In the genomic region with DNA sequence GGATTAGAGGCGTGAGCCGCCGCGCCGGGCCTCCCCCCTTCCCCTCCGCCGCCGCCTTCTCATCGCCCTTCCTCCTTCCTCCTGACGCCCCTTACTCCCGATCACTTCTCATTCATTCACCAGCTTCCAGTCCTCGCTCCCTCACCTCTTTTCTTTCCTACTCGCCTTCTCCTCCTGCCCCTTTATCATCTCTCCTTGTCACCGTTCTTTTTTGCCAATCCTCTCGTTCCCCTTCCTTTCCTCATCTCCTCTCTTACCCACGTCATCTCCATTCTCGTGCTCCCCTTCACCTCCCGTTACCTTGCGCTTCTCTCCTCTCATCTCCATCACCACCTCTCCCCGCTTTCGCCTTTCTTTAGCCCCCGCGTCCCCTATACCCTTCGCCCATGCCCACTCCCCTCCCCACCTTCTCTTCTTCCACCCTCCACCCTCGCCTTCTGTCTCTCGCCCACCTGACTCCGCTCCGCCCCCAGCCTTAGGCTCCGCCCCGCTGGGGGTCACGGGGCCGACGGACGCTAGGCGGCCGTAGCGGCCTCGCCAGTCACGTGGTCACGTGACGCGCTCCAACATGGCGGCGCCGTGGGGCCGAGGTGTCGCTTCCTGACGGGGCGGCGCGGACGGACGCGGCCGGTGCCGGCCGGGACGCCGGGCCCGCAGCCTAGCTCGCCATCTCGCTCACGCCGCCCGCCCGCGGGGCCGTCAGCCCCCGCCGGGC, we compare ENCODE assay signal across 1 cellular context.
TF ChIP-seq lines count a peak whose summit lies in the region.

A gene (plus strand): TSS at position 544 of the 715 bp plus-strand sequence. CDS start 179 bp downstream, outside the sequence.

TF ChIP-seq in K562, 482 proteins besides CTCF, POLR2A, EP300 and RAD21 (continued from another document and continues in another):
- TF ChIP-seq, protein P1, sequence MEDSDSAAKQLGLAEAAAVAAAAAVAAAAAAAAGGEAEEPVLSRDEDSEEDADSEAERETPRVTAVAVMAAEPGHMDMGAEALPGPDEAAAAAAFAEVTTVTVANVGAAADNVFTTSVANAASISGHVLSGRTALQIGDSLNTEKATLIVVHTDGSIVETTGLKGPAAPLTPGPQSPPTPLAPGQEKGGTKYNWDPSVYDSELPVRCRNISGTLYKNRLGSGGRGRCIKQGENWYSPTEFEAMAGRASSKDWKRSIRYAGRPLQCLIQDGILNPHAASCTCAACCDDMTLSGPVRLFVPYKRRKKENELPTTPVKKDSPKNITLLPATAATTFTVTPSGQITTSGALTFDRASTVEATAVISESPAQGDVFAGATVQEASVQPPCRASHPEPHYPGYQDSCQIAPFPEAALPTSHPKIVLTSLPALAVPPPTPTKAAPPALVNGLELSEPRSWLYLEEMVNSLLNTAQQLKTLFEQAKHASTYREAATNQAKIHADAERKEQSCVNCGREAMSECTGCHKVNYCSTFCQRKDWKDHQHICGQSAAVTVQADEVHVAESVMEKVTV (CRISPR knock-in tag; IDR thresholded peaks at IDR 0.05) = no peak
- TF ChIP-seq FIP1L1 (IDR thresholded peaks at IDR 0.05; ENCODE audit: low read depth, low read length, poor library complexity, severe bottlenecking) (no peak), ZNF184 (CRISPR knock-in tag; IDR thresholded peaks at IDR 0.05) (no peak), POLR2AphosphoS2 (IDR thresholded peaks at IDR 0.05; ENCODE audit: low read length) (no peak), HIVEP1 (CRISPR knock-in tag; IDR thresholded peaks at IDR 0.05) (no peak), ZNF444 (CRISPR knock-in tag; IDR thresholded peaks at IDR 0.05) (no peak), GATA2 (CRISPR knock-in tag; IDR thresholded peaks at IDR 0.05) (no peak), ZNF57 (CRISPR knock-in tag; IDR thresholded peaks at IDR 0.05) (no peak), SMARCA5 (IDR thresholded peaks at IDR 0.05) (peak; percentile 78), NCOA1 (IDR thresholded peaks at IDR 0.05; ENCODE audit: low read depth) (peak; percentile 83), ZC3H4 (CRISPR knock-in tag; IDR thresholded peaks at IDR 0.05; ENCODE audit: borderline replicate concordance) (no peak), MAZ (CRISPR knock-in tag; conservative IDR thresholded peaks at IDR 0.05 in 1 of 2, IDR thresholded peaks at IDR 0.05 in 1 of 2) (peak in 1 of 2 experiments; percentile 40; a peak in 2 of 4 replicates), DACH1 (IDR thresholded peaks at IDR 0.05; ENCODE audit: partially characterized antibody) (peak; percentile 30), ARID1B (IDR thresholded peaks at IDR 0.05) (peak; percentile 79), IRF2 (CRISPR knock-in tag; IDR thresholded peaks at IDR 0.05) (no peak), FOSL1 (tag; conservative IDR thresholded peaks at IDR 0.05) (peak; percentile 49; the same call in 1 of the 2 replicates), TBL1XR1 (IDR thresholded peaks at IDR 0.05; ENCODE audit: low read length in 2 of 2) (no peak), WHSC1 (IDR thresholded peaks at IDR 0.05; ENCODE audit: low read length) (no peak), CBX3 (IDR thresholded peaks at IDR 0.05; ENCODE audit: borderline replicate concordance in 1 of 2, low read length in 2 of 2) (0 out of 3 replicates have a peak, but pooled peaks of 1 of the 2 experiments have one; percentile 35)
- TF ChIP-seq, protein P2, sequence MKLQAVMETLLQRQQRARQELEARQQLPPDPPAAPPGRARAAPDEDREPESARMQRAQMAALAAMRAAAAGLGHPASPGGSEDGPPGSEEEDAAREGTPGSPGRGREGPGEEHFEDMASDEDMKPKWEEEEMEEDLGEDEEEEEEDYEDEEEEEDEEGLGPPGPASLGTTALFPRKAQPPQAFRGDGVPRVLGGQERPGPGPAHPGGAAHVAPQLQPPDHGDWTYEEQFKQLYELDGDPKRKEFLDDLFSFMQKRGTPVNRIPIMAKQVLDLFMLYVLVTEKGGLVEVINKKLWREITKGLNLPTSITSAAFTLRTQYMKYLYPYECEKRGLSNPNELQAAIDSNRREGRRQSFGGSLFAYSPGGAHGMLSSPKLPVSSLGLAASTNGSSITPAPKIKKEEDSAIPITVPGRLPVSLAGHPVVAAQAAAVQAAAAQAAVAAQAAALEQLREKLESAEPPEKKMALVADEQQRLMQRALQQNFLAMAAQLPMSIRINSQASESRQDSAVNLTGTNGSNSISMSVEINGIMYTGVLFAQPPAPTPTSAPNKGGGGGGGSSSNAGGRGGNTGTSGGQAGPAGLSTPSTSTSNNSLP (IDR thresholded peaks at IDR 0.05; ENCODE audit: borderline replicate concordance, low read depth, low read length) = no peak
- TF ChIP-seq, protein P3, sequence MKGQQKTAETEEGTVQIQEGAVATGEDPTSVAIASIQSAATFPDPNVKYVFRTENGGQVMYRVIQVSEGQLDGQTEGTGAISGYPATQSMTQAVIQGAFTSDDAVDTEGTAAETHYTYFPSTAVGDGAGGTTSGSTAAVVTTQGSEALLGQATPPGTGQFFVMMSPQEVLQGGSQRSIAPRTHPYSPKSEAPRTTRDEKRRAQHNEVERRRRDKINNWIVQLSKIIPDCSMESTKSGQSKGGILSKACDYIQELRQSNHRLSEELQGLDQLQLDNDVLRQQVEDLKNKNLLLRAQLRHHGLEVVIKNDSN (CRISPR knock-in tag; IDR thresholded peaks at IDR 0.05) = peak; percentile 97
- TF ChIP-seq, protein P4, sequence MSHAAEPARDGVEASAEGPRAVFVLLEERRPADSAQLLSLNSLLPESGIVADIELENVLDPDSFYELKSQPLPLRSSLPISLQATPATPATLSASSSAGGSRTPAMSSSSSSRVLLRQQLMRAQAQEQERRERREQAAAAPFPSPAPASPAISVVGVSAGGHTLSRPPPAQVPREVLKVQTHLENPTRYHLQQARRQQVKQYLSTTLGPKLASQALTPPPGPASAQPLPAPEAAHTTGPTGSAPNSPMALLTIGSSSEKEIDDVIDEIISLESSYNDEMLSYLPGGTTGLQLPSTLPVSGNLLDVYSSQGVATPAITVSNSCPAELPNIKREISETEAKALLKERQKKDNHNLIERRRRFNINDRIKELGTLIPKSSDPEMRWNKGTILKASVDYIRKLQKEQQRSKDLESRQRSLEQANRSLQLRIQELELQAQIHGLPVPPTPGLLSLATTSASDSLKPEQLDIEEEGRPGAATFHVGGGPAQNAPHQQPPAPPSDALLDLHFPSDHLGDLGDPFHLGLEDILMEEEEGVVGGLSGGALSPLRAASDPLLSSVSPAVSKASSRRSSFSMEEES (CRISPR knock-in tag; IDR thresholded peaks at IDR 0.05) = peak; percentile 100
- TF ChIP-seq, protein P5, sequence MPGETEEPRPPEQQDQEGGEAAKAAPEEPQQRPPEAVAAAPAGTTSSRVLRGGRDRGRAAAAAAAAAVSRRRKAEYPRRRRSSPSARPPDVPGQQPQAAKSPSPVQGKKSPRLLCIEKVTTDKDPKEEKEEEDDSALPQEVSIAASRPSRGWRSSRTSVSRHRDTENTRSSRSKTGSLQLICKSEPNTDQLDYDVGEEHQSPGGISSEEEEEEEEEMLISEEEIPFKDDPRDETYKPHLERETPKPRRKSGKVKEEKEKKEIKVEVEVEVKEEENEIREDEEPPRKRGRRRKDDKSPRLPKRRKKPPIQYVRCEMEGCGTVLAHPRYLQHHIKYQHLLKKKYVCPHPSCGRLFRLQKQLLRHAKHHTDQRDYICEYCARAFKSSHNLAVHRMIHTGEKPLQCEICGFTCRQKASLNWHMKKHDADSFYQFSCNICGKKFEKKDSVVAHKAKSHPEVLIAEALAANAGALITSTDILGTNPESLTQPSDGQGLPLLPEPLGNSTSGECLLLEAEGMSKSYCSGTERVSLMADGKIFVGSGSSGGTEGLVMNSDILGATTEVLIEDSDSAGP (CRISPR knock-in tag; IDR thresholded peaks at IDR 0.05) = peak; percentile 62; the same call in 1 of the 2 replicates
- TF ChIP-seq, protein P6, sequence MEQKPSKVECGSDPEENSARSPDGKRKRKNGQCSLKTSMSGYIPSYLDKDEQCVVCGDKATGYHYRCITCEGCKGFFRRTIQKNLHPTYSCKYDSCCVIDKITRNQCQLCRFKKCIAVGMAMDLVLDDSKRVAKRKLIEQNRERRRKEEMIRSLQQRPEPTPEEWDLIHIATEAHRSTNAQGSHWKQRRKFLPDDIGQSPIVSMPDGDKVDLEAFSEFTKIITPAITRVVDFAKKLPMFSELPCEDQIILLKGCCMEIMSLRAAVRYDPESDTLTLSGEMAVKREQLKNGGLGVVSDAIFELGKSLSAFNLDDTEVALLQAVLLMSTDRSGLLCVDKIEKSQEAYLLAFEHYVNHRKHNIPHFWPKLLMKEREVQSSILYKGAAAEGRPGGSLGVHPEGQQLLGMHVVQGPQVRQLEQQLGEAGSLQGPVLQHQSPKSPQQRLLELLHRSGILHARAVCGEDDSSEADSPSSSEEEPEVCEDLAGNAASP (IDR thresholded peaks at IDR 0.05) = no peak
- TF ChIP-seq, protein P7, sequence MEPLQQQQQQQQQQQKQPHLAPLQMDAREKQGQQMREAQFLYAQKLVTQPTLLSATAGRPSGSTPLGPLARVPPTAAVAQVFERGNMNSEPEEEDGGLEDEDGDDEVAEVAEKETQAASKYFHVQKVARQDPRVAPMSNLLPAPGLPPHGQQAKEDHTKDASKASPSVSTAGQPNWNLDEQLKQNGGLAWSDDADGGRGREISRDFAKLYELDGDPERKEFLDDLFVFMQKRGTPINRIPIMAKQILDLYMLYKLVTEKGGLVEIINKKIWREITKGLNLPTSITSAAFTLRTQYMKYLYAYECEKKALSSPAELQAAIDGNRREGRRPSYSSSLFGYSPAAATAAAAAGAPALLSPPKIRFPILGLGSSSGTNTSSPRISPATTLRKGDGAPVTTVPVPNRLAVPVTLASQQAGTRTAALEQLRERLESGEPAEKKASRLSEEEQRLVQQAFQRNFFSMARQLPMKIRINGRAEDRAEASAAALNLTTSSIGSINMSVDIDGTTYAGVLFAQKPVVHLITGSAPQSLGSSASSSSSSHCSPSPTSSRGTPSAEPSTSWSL (CRISPR knock-in tag; IDR thresholded peaks at IDR 0.05; ENCODE audit: borderline replicate concordance) = no peak
- TF ChIP-seq, protein P8, sequence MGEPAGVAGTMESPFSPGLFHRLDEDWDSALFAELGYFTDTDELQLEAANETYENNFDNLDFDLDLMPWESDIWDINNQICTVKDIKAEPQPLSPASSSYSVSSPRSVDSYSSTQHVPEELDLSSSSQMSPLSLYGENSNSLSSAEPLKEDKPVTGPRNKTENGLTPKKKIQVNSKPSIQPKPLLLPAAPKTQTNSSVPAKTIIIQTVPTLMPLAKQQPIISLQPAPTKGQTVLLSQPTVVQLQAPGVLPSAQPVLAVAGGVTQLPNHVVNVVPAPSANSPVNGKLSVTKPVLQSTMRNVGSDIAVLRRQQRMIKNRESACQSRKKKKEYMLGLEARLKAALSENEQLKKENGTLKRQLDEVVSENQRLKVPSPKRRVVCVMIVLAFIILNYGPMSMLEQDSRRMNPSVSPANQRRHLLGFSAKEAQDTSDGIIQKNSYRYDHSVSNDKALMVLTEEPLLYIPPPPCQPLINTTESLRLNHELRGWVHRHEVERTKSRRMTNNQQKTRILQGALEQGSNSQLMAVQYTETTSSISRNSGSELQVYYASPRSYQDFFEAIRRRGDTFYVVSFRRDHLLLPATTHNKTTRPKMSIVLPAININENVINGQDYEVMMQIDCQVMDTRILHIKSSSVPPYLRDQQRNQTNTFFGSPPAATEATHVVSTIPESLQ (CRISPR knock-in tag; IDR thresholded peaks at IDR 0.05) = no peak; the same call in 1 of the 2 replicates
- TF ChIP-seq, protein P9, sequence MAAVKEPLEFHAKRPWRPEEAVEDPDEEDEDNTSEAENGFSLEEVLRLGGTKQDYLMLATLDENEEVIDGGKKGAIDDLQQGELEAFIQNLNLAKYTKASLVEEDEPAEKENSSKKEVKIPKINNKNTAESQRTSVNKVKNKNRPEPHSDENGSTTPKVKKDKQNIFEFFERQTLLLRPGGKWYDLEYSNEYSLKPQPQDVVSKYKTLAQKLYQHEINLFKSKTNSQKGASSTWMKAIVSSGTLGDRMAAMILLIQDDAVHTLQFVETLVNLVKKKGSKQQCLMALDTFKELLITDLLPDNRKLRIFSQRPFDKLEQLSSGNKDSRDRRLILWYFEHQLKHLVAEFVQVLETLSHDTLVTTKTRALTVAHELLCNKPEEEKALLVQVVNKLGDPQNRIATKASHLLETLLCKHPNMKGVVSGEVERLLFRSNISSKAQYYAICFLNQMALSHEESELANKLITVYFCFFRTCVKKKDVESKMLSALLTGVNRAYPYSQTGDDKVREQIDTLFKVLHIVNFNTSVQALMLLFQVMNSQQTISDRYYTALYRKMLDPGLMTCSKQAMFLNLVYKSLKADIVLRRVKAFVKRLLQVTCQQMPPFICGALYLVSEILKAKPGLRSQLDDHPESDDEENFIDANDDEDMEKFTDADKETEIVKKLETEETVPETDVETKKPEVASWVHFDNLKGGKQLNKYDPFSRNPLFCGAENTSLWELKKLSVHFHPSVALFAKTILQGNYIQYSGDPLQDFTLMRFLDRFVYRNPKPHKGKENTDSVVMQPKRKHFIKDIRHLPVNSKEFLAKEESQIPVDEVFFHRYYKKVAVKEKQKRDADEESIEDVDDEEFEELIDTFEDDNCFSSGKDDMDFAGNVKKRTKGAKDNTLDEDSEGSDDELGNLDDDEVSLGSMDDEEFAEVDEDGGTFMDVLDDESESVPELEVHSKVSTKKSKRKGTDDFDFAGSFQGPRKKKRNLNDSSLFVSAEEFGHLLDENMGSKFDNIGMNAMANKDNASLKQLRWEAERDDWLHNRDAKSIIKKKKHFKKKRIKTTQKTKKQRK (IDR thresholded peaks at IDR 0.05; ENCODE audit: borderline replicate concordance, low read depth, low read length) = peak; percentile 38; the same call in 1 of the 2 replicates
- TF ChIP-seq, protein P10, sequence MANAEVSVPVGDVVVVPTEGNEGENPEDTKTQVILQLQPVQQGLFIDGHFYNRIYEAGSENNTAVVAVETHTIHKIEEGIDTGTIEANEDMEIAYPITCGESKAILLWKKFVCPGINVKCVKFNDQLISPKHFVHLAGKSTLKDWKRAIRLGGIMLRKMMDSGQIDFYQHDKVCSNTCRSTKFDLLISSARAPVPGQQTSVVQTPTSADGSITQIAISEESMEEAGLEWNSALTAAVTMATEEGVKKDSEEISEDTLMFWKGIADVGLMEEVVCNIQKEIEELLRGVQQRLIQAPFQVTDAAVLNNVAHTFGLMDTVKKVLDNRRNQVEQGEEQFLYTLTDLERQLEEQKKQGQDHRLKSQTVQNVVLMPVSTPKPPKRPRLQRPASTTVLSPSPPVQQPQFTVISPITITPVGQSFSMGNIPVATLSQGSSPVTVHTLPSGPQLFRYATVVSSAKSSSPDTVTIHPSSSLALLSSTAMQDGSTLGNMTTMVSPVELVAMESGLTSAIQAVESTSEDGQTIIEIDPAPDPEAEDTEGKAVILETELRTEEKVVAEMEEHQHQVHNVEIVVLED (CRISPR knock-in tag; IDR thresholded peaks at IDR 0.05) = peak; percentile 93
